ENCODE assay signal across 8 cellular contexts in the genomic region with DNA sequence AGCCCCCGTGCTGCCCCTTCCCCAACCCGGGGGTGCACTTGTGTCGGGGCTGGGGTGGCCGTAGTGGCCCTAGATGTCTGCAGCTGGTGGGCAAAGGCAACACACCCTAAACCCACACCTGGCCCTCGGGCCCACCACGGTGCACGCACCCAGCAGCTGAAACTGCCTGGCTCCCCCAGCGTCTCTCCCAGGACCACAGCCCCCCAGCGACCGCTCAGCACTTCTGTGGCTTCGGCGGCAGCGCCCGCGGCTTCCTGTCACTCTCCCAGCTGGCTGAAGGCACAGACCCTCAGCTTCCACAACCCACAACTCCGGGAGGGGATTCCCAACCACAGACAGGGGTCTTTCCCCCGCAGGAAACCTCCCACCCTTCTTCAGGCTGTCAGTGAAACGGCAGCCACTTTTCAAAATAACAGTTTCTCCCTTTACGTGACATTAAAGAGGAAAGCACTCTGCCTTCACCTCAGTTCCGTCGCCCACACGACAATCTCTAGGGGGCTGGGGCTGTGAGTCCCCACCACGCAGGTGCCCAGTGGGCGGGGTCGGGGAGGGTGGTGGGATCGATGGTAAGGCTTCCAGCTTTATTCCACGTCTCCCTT. TPM values are rescaled to one million over a fixed set of nuclear protein-coding genes. Genes with fewer than 3 reads are reported as not detected.
DNase-seq lines count a peak whose midpoint lies in the region; ATAC-seq, FAIRE-seq and TF ChIP-seq lines count a peak whose summit lies in the region.

No MANE protein-coding gene starts in this region.

- H4K8ac ChIP-seq in mesendoderm (ENCODE audit: low read depth, low read length): no peak overlapping the region

- H3K36me3 ChIP-seq in MM.1S (replicated peaks; ENCODE audit: insufficient read depth, low read length): no peaks in the 10 kb centered on the region
- H3K36me3 ChIP-seq in ascending aorta: no peaks in the 10 kb centered on the region
- H3K36me3 ChIP-seq in mesendoderm (ENCODE audit: control insufficient read depth, insufficient read depth, low read length): no peaks in the 10 kb centered on the region

- peak; percentile 10 for ATAC-seq in stimulated activated naive CD8-positive, alpha-beta T cell treated with anti-CD3 and anti-CD28 coated beads, Interleukin-15, Interleukin-2, amounts not matched to agents 100 U/mL and 50 U/mL, for 24 hours
- no peak for ATAC-seq in GM21423 (IDR thresholded peaks at IDR 0.05; ENCODE audit: unreplicated experiment)

- H3K9ac ChIP-seq in MM.1S (ENCODE audit: low read length): no peak overlapping the region
- no peak overlapping the region for H3K9ac ChIP-seq in mesendoderm (ENCODE audit: low read length)

- no peak overlapping the region for H4K5ac ChIP-seq in mesendoderm (ENCODE audit: low read length)

- H2AK5ac ChIP-seq in mesendoderm (ENCODE audit: low read length): no peak overlapping the region

- intact Hi-C loops in ascending aorta (cut with DNase I): loop anchor here (2.0 kb wide), 1 partner anchor 82 kb away; no protein-coding TSS in a partner anchor

- no peak overlapping the region for H3K23ac ChIP-seq in mesendoderm (ENCODE audit: low read length)

- H3K27ac ChIP-seq in MM.1S (ENCODE audit: low read length) (no peak overlapping the region), ascending aorta (peak overlapping the region; percentile 94 to 99), mesendoderm (ENCODE audit: low read depth, low read length) (no peak overlapping the region)

- H3K79me1 ChIP-seq in mesendoderm (ENCODE audit: low read length): no peaks in the 10 kb centered on the region

- H3K56ac ChIP-seq in mesendoderm (ENCODE audit: low read length): peak overlapping the region; percentile 2

- H3F3A ChIP-seq in MM.1S (ENCODE audit: insufficient read depth, low read length): no peaks in the 10 kb centered on the region

- H3K27me3 ChIP-seq in MM.1S (replicated peaks; ENCODE audit: insufficient read depth, low read length): peaks cover 95% of the 10 kb centered on the region
- no peaks in the 10 kb centered on the region for H3K27me3 ChIP-seq in ascending aorta
- H3K27me3 ChIP-seq in mesendoderm (ENCODE audit: insufficient read depth, low read length, poor library complexity): no peaks in the 10 kb centered on the region

- no peak for DNase-seq in MM.1S
- DNase-seq in ascending aorta (ENCODE audit: low spot score in 2 of 2): peak in 1 of 2 donors; percentile 63
- DNase-seq in mesendoderm: no peak
- peak; percentile 82 for DNase-seq in stimulated activated naive CD8-positive, alpha-beta T cell treated with anti-CD3 and anti-CD28 coated beads, Interleukin-15, Interleukin-2, amounts not matched to agents 100 U/mL and 50 U/mL, for 24 hours
- no peak for DNase-seq in HTR-8/SVneo (ENCODE audit: insufficient read length, low spot score)
- no peak for DNase-seq in SKM-1 (lab: John Stamatoyannopoulos, UW; ENCODE audit: unreplicated experiment)
- no peak for DNase-seq in A172 (ENCODE audit: low spot score)

- no peaks in the 10 kb centered on the region for H3K9me3 ChIP-seq in MM.1S (replicated peaks; ENCODE audit: insufficient read depth, low read length)
- H3K9me3 ChIP-seq in ascending aorta: no peaks in the 10 kb centered on the region

- H3K9me2 ChIP-seq in MM.1S (replicated peaks; ENCODE audit: insufficient read depth, low read length): no peaks in the 10 kb centered on the region

- H2BK15ac ChIP-seq in mesendoderm (replicated peaks; ENCODE audit: low read depth): no peak overlapping the region

- H2BK5ac ChIP-seq in mesendoderm (ENCODE audit: low read length): no peak overlapping the region

- H4K20me1 ChIP-seq in MM.1S (ENCODE audit: insufficient read depth, low read length): no peaks in the 10 kb centered on the region

- no CpG with 5 or more reads among the region's 27 CpGs for WGBS in mesendoderm (ENCODE audit: extremely low coverage, insufficient coverage, low lambda C conversion rate)

- no peak for TF ChIP-seq CTCF in MM.1S (IDR thresholded peaks at IDR 0.05; ENCODE audit: low read length)
- no peak for TF ChIP-seq CTCF in ascending aorta (IDR thresholded peaks at IDR 0.05)

- no peak overlapping the region for H3K4ac ChIP-seq in mesendoderm (ENCODE audit: low read depth, low read length)

- no peak overlapping the region for H3K4me3 ChIP-seq in MM.1S (ENCODE audit: low read length)
- H3K4me3 ChIP-seq in ascending aorta: no peak overlapping the region
- no peak overlapping the region for H3K4me3 ChIP-seq in mesendoderm (ENCODE audit: low read length)

- H3K4me2 ChIP-seq in MM.1S (ENCODE audit: low read depth, low read length) (no peak overlapping the region), mesendoderm (ENCODE audit: low read length) (no peak overlapping the region)

- H3K4me1 ChIP-seq in MM.1S (ENCODE audit: low read length): no peaks in the 10 kb centered on the region
- peaks cover 36 to 54% of the 10 kb centered on the region in 2 donors for H3K4me1 ChIP-seq in ascending aorta
- no peaks in the 10 kb centered on the region for H3K4me1 ChIP-seq in mesendoderm (ENCODE audit: control insufficient read depth, low read depth, low read length)

- H3K18ac ChIP-seq in mesendoderm (ENCODE audit: low read length): no peak overlapping the region

- FAIRE-seq in HTR-8/SVneo (lab: Jason Lieb, UNC): no peak

- no peak overlapping the region for H2BK120ac ChIP-seq in mesendoderm (ENCODE audit: low read depth, low read length)

- H3K79me2 ChIP-seq in MM.1S (ENCODE audit: low read length) (no peaks in the 10 kb centered on the region), mesendoderm (ENCODE audit: control insufficient read depth, insufficient read depth, low read length) (no peaks in the 10 kb centered on the region)

- 0 out of 2 replicates have a peak overlapping the region, but pooled peaks have one; percentile 6 for H2AFZ ChIP-seq in MM.1S (ENCODE audit: low read length)

RNA-seq across cellular contexts. Expression of gene COL6A2, which starts 40.7 kb away (rescaled TPM):
- 1,704 TPM for total RNA-seq in ascending aorta
- polyA plus RNA-seq in mesendoderm (2013, experiment 1 of 2): 67.9 TPM
- 67.5 TPM for polyA plus RNA-seq in mesendoderm (2013, experiment 2 of 2)
- total RNA-seq in A172 (2014; rRNA removed; shearing (Covaris generic)): 163 and 221 TPM in 2 replicates

Comparison
In these comparisons a context has a peak if more than half of its experiments do, and no peak if none do; other contexts are left out.
1. H3K27ac ChIP-seq: peak in ascending aorta (2 of 2); none in MM.1S (single experiment) and mesendoderm (single experiment).